ENCODE assay signal across 9 cellular contexts in the genomic region with DNA sequence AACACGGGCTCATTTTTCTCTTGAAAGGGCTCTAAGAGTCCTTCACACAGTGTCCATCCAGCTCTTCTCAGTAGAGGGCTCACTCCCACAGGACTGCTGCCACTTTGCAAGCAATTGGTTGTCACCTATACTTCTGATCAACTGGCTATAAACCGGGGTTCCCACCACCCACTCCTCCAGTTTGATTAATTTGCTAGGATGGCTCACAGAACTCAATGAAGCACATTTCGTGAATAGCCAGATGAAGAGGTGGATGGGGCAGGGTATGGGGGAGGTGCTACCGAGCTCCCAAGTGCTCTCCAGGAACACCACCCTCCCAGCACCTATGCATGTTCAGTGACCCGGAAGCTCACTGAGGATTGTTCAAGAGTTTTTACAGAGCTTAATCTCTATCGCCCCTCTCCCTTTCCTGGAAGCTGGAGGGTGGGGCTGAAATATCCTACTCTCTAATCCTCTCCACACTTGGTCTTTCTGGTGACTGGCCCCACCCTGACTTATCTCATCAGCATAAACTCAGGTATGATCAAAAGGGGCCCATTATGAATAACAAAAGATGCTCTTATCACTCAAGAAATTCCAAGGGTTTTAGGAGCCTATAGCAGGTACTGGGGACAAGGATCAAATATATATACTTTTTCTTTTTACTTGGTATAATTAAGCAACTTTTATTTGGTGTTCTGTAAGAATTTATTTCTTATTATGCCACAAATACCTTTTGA.
"Had no signal": no experiment of that assay in that cellular context is flagged by ENCODE, and none has a peak within 500 bp of the region (broad histone marks: within the 10 kb centered on the region; RNA-seq: fewer than 3 reads in every experiment).

No MANE protein-coding gene starts in this region.

- H3K9me3 ChIP-seq: neutrophil had no signal

- H3K36me3 ChIP-seq: neutrophil, tibial artery had no signal

- H3K4me3 ChIP-seq: smooth muscle cell, tibial artery had no signal

- H3K27ac ChIP-seq: neutrophil, tibial artery had no signal

- DNase-seq: activated T-cell treated with anti-CD3 and anti-CD28 coated beads, Interleukin-2, amount 50 U/mL, for 1 hour; kidney glomerular epithelial cell; posterior cingulate gyrus; tibial artery had no signal

- H3K4me3 Mint-ChIP-seq: activated naive CD8-positive, alpha-beta T cell; brain; dendritic cell treated with granulocyte-macrophage colony-stimulating factor and Interleukin-4, amounts not matched to agents 40 ng/mL and 50 ng/mL, for 4 days had no signal

- H3K27ac Mint-ChIP-seq: activated naive CD8-positive, alpha-beta T cell; brain; dendritic cell treated with granulocyte-macrophage colony-stimulating factor and Interleukin-4, amounts not matched to agents 40 ng/mL and 50 ng/mL, for 4 days had no signal

- H3K4me2 ChIP-seq: smooth muscle cell had no signal

- H3K4me1 ChIP-seq: tibial artery had no signal
